Comparison of ENCODE assay signal across 7 cellular contexts in genomic region chr2:43226955-43227829, GRCh38. TPM values are rescaled to one million over a fixed set of nuclear protein-coding genes. Genes with fewer than 3 reads are reported as not detected.
A peak's percentile ranks its signal among the peaks of the same experiment; 100 is the strongest.
DNase-seq lines count a peak whose midpoint lies in the region; ATAC-seq and TF ChIP-seq lines count a peak whose summit lies in the region.

No MANE protein-coding gene starts in this region.

- H3K4me1 ChIP-seq in ectodermal cell (ENCODE audit: control insufficient read depth, insufficient read depth, low read length) = peaks cover 15% of the 10 kb centered on the region
- peaks cover 1 to 5% of the 10 kb centered on the region in 2 donors for H3K4me1 ChIP-seq in lung (ENCODE audit: control insufficient read depth in 2 of 2, insufficient read depth in 2 of 2, low read length in 2 of 2)

- H3K9me3 Mint-ChIP-seq in activated CD4-positive, alpha-beta memory T cell treated with anti-CD3 and anti-CD28 coated beads for 36 hours = no peaks in the 10 kb centered on the region

- POLR2A ChIA-PET in activated CD4-positive, alpha-beta memory T cell treated with anti-CD3 and anti-CD28 coated beads for 36 hours (lab: Charles Lee) = interaction anchor here (0.6 to 13.4 kb wide), 14 partner anchors 9 to 417 kb away, joined by 3 to 283 read pairs (median 5); partner anchors contain the start of gene THADA

- H3K4me1 Mint-ChIP-seq in activated CD4-positive, alpha-beta memory T cell treated with anti-CD3 and anti-CD28 coated beads for 36 hours (ENCODE audit: low read depth) = peaks cover 27% of the 10 kb centered on the region

- peak overlapping the region; percentile 91 for H3K27ac Mint-ChIP-seq in activated CD4-positive, alpha-beta memory T cell treated with anti-CD3 and anti-CD28 coated beads for 36 hours

- CTCF ChIA-PET in activated CD4-positive, alpha-beta memory T cell treated with anti-CD3 and anti-CD28 coated beads for 36 hours (lab: Charles Lee) = interaction anchor here (0.8 to 13.7 kb wide), 16 partner anchors 8 to 1169 kb away, joined by 3 to 419 read pairs (median 14); no protein-coding TSS in a partner anchor

- H3K4me3 ChIP-seq in ectodermal cell (ENCODE audit: insufficient read depth, low read depth, low read length) (peak overlapping the region; percentile 82), lung (peak overlapping the region; percentile 66)

- H3K27ac ChIP-seq in ectodermal cell (ENCODE audit: insufficient read depth, low read depth, low read length, poor library complexity, severe bottlenecking) = peak overlapping the region; percentile 88
- peak overlapping the region; percentile 97 to 100 for H3K27ac ChIP-seq in lung (ENCODE audit: low read depth in 1 of 2, low read length in 1 of 2)

- no peaks in the 10 kb centered on the region for H3K27me3 ChIP-seq in ectodermal cell (ENCODE audit: control insufficient read depth, insufficient read depth, low read length, poor library complexity, severe bottlenecking)
- no peaks in the 10 kb centered on the region for H3K27me3 ChIP-seq in lung (ENCODE audit: control insufficient read depth, insufficient read depth)

- H3K9me3 ChIP-seq in ectodermal cell (ENCODE audit: control insufficient read depth, low read length) (no peaks in the 10 kb centered on the region), lung (ENCODE audit: control insufficient read depth in 2 of 2, insufficient read depth in 1 of 2, low read length in 1 of 2) (no peaks in the 10 kb centered on the region)

- 0 to 1% methylated on average over 77 of the region's 77 CpGs for WGBS in ectodermal cell, 2 experiments
- 0 to 1% methylated on average over 69 to 77 of the region's 77 CpGs for WGBS in lung, 2 donors

- peak; percentile 19 for TF ChIP-seq CTCF in lung (IDR thresholded peaks at IDR 0.05; ENCODE audit: control extremely low read depth, extremely low read depth)

- H3K4me3 Mint-ChIP-seq in activated CD4-positive, alpha-beta memory T cell treated with anti-CD3 and anti-CD28 coated beads for 36 hours = peak overlapping the region; percentile 81

- intact Hi-C loops in activated CD4-positive, alpha-beta memory T cell treated with anti-CD3 and anti-CD28 coated beads for 36 hours (cut with micrococcal nuclease) = loop anchor here (1.0 kb wide), 3 partner anchors 53 to 417 kb away; no protein-coding TSS in a partner anchor

- DNase-seq in NCI-H510A (lab: John Stamatoyannopoulos, UW) = peak; percentile 48
- DNase-seq in activated CD4-positive, alpha-beta memory T cell treated with anti-CD3 and anti-CD28 coated beads for 36 hours = peak; percentile 74
- peak; percentile 95 for DNase-seq in lung (ENCODE audit: low spot score)
- peak in 2 of 3 donors; percentile 33 to 64 for DNase-seq in stimulated activated CD4-positive, alpha-beta T cell treated with anti-CD3 and anti-CD28 coated beads, TNF-alpha, amount 100 ng/mL, for 1 hour (ENCODE audit: low read depth in 3 of 3, low spot score in 1 of 3)

- peaks cover 42% of the 10 kb centered on the region for H3K36me3 Mint-ChIP-seq in activated CD4-positive, alpha-beta memory T cell treated with anti-CD3 and anti-CD28 coated beads for 36 hours

- peaks cover 3% of the 10 kb centered on the region for H3K36me3 ChIP-seq in ectodermal cell (ENCODE audit: control insufficient read depth, insufficient read depth, low read length)
- peaks cover 4 to 23% of the 10 kb centered on the region in 2 donors for H3K36me3 ChIP-seq in lung (ENCODE audit: control insufficient read depth in 2 of 2, insufficient read depth in 2 of 2, low read length in 2 of 2)

- ATAC-seq in GM18502 (IDR thresholded peaks at IDR 0.05; ENCODE audit: poor library complexity, unreplicated experiment) (peak; percentile 26), HG02981 (IDR thresholded peaks at IDR 0.05; ENCODE audit: unreplicated experiment) (peak; percentile 9), lung (ENCODE audit: insufficient read depth, low FRiP score) (peak; percentile 56)

- no peaks in the 10 kb centered on the region for H3K27me3 Mint-ChIP-seq in activated CD4-positive, alpha-beta memory T cell treated with anti-CD3 and anti-CD28 coated beads for 36 hours

RNA-seq across cellular contexts. Expression of gene ZFP36L2, which starts 0.8 kb away (rescaled TPM):
- total RNA-seq in activated CD4-positive, alpha-beta memory T cell treated with anti-CD3 and anti-CD28 coated beads for 36 hours = 10 to 100 TPM; 78.4 to 79.8 TPM
- polyA plus RNA-seq in ectodermal cell (2013, experiment 1 of 4) = 24.7 TPM
- polyA plus RNA-seq in ectodermal cell (2013, experiment 2 of 4) = 28.7 TPM
- 28.9 TPM for polyA plus RNA-seq in ectodermal cell (2013, experiment 3 of 4)
- 28.0 TPM for polyA plus RNA-seq in ectodermal cell (2013, experiment 4 of 4)
- 100 to 1,000 TPM in 1 of 2 donors, 10 to 100 TPM in 1; 63.1 to 110 TPM for total RNA-seq in lung
- polyA plus RNA-seq in lung = 10 to 100 TPM; 38.3 to 70.1 TPM

Comparison
In these comparisons a context has a peak if more than half of its experiments do, and no peak if none do; other contexts are left out.
1. Peak in every context shown above with its lines: DNase-seq, ATAC-seq, H3K4me3 ChIP-seq and H3K27ac ChIP-seq.